In the genomic region with DNA sequence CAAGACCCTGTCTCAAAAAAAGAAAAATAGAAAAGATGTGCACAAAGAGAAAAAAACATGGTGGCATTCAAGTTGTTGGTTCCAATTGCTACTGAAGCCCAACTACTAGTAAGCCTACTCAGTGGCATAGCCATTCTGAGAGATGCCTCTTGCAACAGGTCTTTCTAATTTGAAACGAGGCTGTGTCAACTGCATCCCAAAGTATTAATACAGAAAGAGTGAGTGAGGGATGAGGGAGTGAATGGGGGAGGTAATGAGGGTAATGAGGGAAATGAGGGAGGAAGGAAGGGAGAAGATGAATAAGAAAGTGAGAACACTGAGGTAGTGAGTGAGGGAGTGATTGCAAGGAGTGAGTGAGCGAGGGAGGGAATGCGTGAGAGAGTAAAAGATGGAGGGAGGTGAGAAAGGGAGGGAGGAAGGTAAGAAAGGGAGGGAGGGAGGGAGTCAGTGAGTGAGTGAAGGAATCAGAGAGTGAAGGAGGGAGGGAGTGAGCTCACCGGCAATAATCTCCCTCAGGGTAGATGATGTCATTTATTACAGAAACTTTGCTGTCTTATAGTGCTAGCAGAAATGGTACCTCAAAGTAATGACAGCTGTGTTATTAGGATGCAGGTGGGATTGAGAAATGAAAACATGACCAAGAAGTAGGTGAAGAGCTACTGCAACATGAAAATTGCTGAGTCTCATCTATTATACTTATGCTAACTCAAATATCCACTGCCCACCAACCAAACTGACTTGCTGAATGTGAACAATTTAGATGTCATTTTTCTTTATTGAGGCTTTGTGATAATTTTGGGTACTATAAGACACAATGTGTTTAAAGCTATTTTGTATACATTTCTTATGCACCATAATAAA, we compare ENCODE assay signal across 20 cellular contexts.
DNase-seq lines count a peak whose midpoint lies in the region; ATAC-seq, FAIRE-seq and TF ChIP-seq lines count a peak whose summit lies in the region.
"Had no signal": no experiment of that assay in that cellular context is flagged by ENCODE, and none has a peak within 500 bp of the region (broad histone marks: within the 10 kb centered on the region; RNA-seq: fewer than 3 reads in every experiment).

No MANE protein-coding gene starts in this region.

- H3K27me3 Mint-ChIP-seq in MCF 10A (ENCODE audit: insufficient read depth, unreplicated experiment) = no peaks in the 10 kb centered on the region
- H3K27me3 Mint-ChIP-seq: CD4-positive, alpha-beta T cell had no signal

- peaks cover 21% of the 10 kb centered on the region for H3K36me3 ChIP-seq in mammary epithelial cell (ENCODE audit: insufficient read depth, low read length)
- peaks cover 0 to 3% of the 10 kb centered on the region in 2 experiments for H3K36me3 ChIP-seq in endothelial cell of umbilical vein (ENCODE audit: control insufficient read depth in 2 of 2, extremely low read depth in 1 of 2, insufficient read depth in 2 of 2, low read length in 2 of 2)

- intact Hi-C loops in mammary epithelial cell (cut with micrococcal nuclease) (loop anchor here (2.0 kb wide), 1 partner anchor 19 kb away; no protein-coding TSS in a partner anchor), MCF 10A (cut with micrococcal nuclease) (no loop called here), endothelial cell of umbilical vein (cut with micrococcal nuclease) (no loop called here)

- TF ChIP-seq CTCF in mammary epithelial cell (conservative IDR thresholded peaks at IDR 0.05 in 1 of 2, IDR thresholded peaks at IDR 0.05 in 1 of 2; ENCODE audit: extremely low read depth in 1 of 2, insufficient read depth in 1 of 2, low read depth in 1 of 2, low read length in 2 of 2) (no peak), MCF 10A (IDR thresholded peaks at IDR 0.05; ENCODE audit: unreplicated experiment) (no peak), endothelial cell of umbilical vein (IDR thresholded peaks at IDR 0.05; ENCODE audit: extremely low read depth in 1 of 2, insufficient read depth in 1 of 2, low read depth in 1 of 2, low read length in 2 of 2) (no peak)

- H2AFZ ChIP-seq in mammary epithelial cell (ENCODE audit: low read depth, low read length) (no peak overlapping the region), endothelial cell of umbilical vein (ENCODE audit: low read depth, low read length) (no peak overlapping the region)

- H3K9me3 Mint-ChIP-seq in MCF 10A (ENCODE audit: unreplicated experiment) = no peaks in the 10 kb centered on the region
- H3K9me3 Mint-ChIP-seq: CD4-positive, alpha-beta T cell had no signal

- POLR2A ChIA-PET in MCF 10A (lab: Yijun Ruan, JAX) = interaction anchor here (0.7 to 0.9 kb wide), 2 partner anchors 8 to 19 kb away, joined by 3 to 4 read pairs; no protein-coding TSS in a partner anchor
- POLR2A ChIA-PET in endothelial cell of umbilical vein (lab: Charles Lee) = no interaction called here

- H3K4me1 Mint-ChIP-seq in MCF 10A (ENCODE audit: insufficient read depth, unreplicated experiment) = peaks cover 34% of the 10 kb centered on the region

- TF ChIP-seq POLR2A in endothelial cell of umbilical vein (IDR thresholded peaks at IDR 0.05; ENCODE audit: low read depth, low read length) = no peak

- H3K4me3 ChIP-seq in mammary epithelial cell (replicated peaks in 1 of 3; ENCODE audit: insufficient read depth in 1 of 3, low read depth in 2 of 3, low read length in 3 of 3) (no peak overlapping the region), endothelial cell of umbilical vein (replicated peaks in 1 of 3; ENCODE audit: insufficient read depth in 1 of 3, low read depth in 1 of 3, low read length in 3 of 3) (no peak overlapping the region)
- H3K4me3 ChIP-seq: SJSA1 had no signal

- FAIRE-seq in endothelial cell of umbilical vein (lab: Jason Lieb, UNC) = no peak
- FAIRE-seq: A204.1, GM12891, GM18507 had no signal

- H3K4me1 ChIP-seq in mammary epithelial cell (ENCODE audit: insufficient read depth, low read length) (peaks cover 16% of the 10 kb centered on the region), endothelial cell of umbilical vein (ENCODE audit: control insufficient read depth, extremely low read depth, insufficient read depth, low read length) (no peaks in the 10 kb centered on the region)
- H3K4me1 ChIP-seq: Caco-2 had no signal

- H3K4me3 Mint-ChIP-seq in MCF 10A (ENCODE audit: unreplicated experiment) = no peak overlapping the region
- H3K4me3 Mint-ChIP-seq: CD4-positive, alpha-beta T cell had no signal

- H3K27ac Mint-ChIP-seq in MCF 10A (ENCODE audit: low read depth, unreplicated experiment) = no peak overlapping the region
- H3K27ac Mint-ChIP-seq: CD4-positive, alpha-beta T cell had no signal

- no peak overlapping the region for H3K27ac ChIP-seq in mammary epithelial cell (ENCODE audit: insufficient read depth, low read depth, low read length)
- H3K27ac ChIP-seq in endothelial cell of umbilical vein (ENCODE audit: insufficient read depth, low read depth, low read length) = no peak overlapping the region
- H3K27ac ChIP-seq: SJSA1 had no signal

- in situ Hi-C loops in mammary epithelial cell (cut with MboI; ENCODE audit: low sequenced_read_pairs in 2 of 2) = no loop called here

- no peak for ATAC-seq in HG02610 (IDR thresholded peaks at IDR 0.05; ENCODE audit: unreplicated experiment)
- ATAC-seq: HCT116 had no signal

- peak; percentile 66 for DNase-seq in mammary epithelial cell
- DNase-seq in MCF 10A (ENCODE audit: unreplicated experiment) = no peak
- peak; percentile 51 for DNase-seq in NCI-H226
- DNase-seq in endothelial cell of umbilical vein (ENCODE audit: low read depth, low spot score) = no peak
- no peak for DNase-seq in activated CD4-positive, CD25-positive, alpha-beta regulatory T cell treated with anti-CD3 and anti-CD28 coated beads, Interleukin-2, amount 50 U/mL, for 72 hours
- no peak for DNase-seq in NCI-H1694 treated with DMSO at 0.1 percent for 48 hours (lab: John Stamatoyannopoulos, UW)
- DNase-seq: Caco-2; CD4-positive, alpha-beta T cell; DMS153; GOT3; Karpas-422; NCI-H187 treated with DMSO at 0.1 percent for 48 hours; NCI-H2227 treated with DMSO at 0.1 percent for 48 hours; NCI-H524 had no signal

- CTCF ChIA-PET in mammary epithelial cell (lab: Charles Lee; ENCODE audit: low non-redundant PET) = no interaction called here
- CTCF ChIA-PET in MCF 10A (lab: Yijun Ruan, JAX) = interaction anchor here (2.5 kb wide), 1 partner anchor 23 kb away, joined by 8 read pairs; no protein-coding TSS in a partner anchor
- CTCF ChIA-PET in endothelial cell of umbilical vein (lab: Charles Lee) = no interaction called here

- H3K4me2 ChIP-seq in mammary epithelial cell (ENCODE audit: insufficient read depth, low read depth, low read length) (no peak overlapping the region), endothelial cell of umbilical vein (ENCODE audit: insufficient read depth, low read length) (no peak overlapping the region)

- H3K36me3 Mint-ChIP-seq in MCF 10A (ENCODE audit: insufficient read depth, unreplicated experiment) = peaks cover 46% of the 10 kb centered on the region

- H4K20me1 ChIP-seq in mammary epithelial cell (ENCODE audit: insufficient read depth, low read length) (no peaks in the 10 kb centered on the region), endothelial cell of umbilical vein (replicated peaks; ENCODE audit: control insufficient read depth, extremely low read depth, insufficient read depth, low read length) (no peaks in the 10 kb centered on the region)

- WGBS in mammary epithelial cell (ENCODE audit: low coverage, missing lambda C conversion rate) = 95% methylated on average over 3 of the region's 4 CpGs

- no TSS peak for BruUV-seq in mammary epithelial cell (replicated peaks; lab: Mats Ljungman, UMichigan)
- BruUV-seq in MCF 10A (replicated peaks; lab: Mats Ljungman, UMichigan) = no TSS peak
- BruUV-seq in endothelial cell of umbilical vein (replicated peaks; lab: Mats Ljungman, UMichigan) = no TSS peak

- H3K9ac ChIP-seq in mammary epithelial cell (ENCODE audit: insufficient read depth, low read length) (no peak overlapping the region), endothelial cell of umbilical vein (replicated peaks; ENCODE audit: extremely low read depth, insufficient read depth, low read length) (no peak overlapping the region)

- H3K27me3 ChIP-seq in mammary epithelial cell (ENCODE audit: insufficient read depth, low read length) (no peaks in the 10 kb centered on the region), endothelial cell of umbilical vein (ENCODE audit: control insufficient read depth in 2 of 2, insufficient read depth in 2 of 2, low read length in 2 of 2) (no peaks in the 10 kb centered on the region)
- H3K27me3 ChIP-seq: SJSA1 had no signal

- H3K79me2 ChIP-seq in mammary epithelial cell (ENCODE audit: insufficient read depth, low read length) (peaks cover 46% of the 10 kb centered on the region), endothelial cell of umbilical vein (ENCODE audit: control insufficient read depth, insufficient read depth, low read length) (no peaks in the 10 kb centered on the region)

- no peaks in the 10 kb centered on the region for H3K9me3 ChIP-seq in mammary epithelial cell (replicated peaks; ENCODE audit: insufficient read depth, low read length)
- H3K9me3 ChIP-seq in endothelial cell of umbilical vein (replicated peaks; ENCODE audit: control insufficient read depth, insufficient read depth, low read length) = no peaks in the 10 kb centered on the region
- H3K9me3 ChIP-seq: Caco-2, SJSA1 had no signal

- no peaks in the 10 kb centered on the region for H3K9me1 ChIP-seq in endothelial cell of umbilical vein (replicated peaks; ENCODE audit: control insufficient read depth, extremely low read depth, insufficient read depth, low read length)

- dilution Hi-C loops in mammary epithelial cell (cut with HindIII; ENCODE audit: low sequenced_read_pairs) = no loop called here
- dilution Hi-C loops in endothelial cell of umbilical vein (cut with MboI; ENCODE audit: extremely low pct_ligation_motif_present, low sequenced_read_pairs) = no loop called here

TF ChIP-seq in endothelial cell of umbilical vein, 7 proteins besides CTCF, POLR2A, EP300 and RAD21:
- peak; percentile 5 for TF ChIP-seq JUN (IDR thresholded peaks at IDR 0.05; ENCODE audit: borderline replicate concordance, insufficient read depth, insufficient read length, low read depth)
- TF ChIP-seq GATA2 (IDR thresholded peaks at IDR 0.05; ENCODE audit: insufficient read depth, insufficient read length, low read depth, low read length) = no peak
- no peak for TF ChIP-seq FOS (IDR thresholded peaks at IDR 0.05; ENCODE audit: borderline replicate concordance, insufficient read depth, low read length)
TF ChIP-seq in endothelial cell of umbilical vein: peak in this region for 1.

Comparison
In these comparisons a context has a peak if more than half of its experiments do, and no peak if none do; other contexts are left out.
1. DNase-seq: peak in mammary epithelial cell (single experiment) and NCI-H226 (single experiment); none in MCF 10A (single experiment), endothelial cell of umbilical vein (single experiment), activated CD4-positive, CD25-positive, alpha-beta regulatory T cell treated with anti-CD3 and anti-CD28 coated beads, Interleukin-2, amount 50 U/mL, for 72 hours (single experiment) and NCI-H1694 treated with DMSO at 0.1 percent for 48 hours (single experiment).